Comparison of ENCODE assay signal across 26 cellular contexts in the genomic region with DNA sequence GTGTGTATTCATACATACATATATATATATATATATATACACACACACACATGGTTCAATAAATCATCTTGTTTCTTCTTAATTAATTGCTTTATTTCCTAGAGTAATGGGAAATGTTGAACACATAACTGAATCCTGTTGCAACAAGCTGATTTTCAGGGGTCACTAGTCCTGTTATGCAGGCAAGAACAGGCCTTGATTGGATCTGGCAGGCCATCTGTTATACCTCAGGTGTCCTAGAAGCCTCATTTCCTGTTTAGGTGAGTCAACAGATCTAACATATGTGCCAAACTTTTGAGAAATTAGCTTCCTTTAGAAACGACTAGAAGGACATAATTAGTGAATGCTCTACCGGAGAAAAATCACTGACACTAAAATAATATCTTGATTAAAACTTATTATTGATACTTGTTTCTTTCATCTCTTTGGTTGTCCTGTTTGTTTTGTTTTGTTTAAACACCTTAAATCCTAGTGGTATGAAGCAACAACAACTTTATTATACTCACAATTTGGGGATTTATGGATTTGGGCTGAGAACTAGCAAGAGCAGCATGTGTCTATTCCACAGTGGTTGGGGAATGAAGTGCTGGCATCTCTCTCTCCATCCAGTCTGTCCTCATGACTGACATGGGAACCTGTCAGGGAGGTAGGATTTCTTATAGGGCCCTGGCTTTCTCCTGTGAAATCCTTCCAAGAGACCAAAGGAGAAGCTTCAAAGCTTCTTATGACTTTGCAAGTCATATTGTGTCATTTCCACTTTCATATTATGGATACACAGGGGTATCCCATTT.
DNase-seq lines count a peak whose midpoint lies in the region; ATAC-seq and TF ChIP-seq lines count a peak whose summit lies in the region.
"Had no signal": no experiment of that assay in that cellular context is flagged by ENCODE, and none has a peak within 500 bp of the region (broad histone marks: within the 10 kb centered on the region; RNA-seq: fewer than 3 reads in every experiment).

No MANE protein-coding gene starts in this region.

- no TSS peak for BruUV-seq in MCF 10A (replicated peaks; lab: Mats Ljungman, UMichigan)

- H3K27ac ChIP-seq in breast epithelium (no peak overlapping the region), RWPE2 (ENCODE audit: poor library complexity, severe bottlenecking) (peak overlapping the region; percentile 41), body of pancreas (no peak overlapping the region)
- H3K27ac ChIP-seq: cardiac muscle cell, parathyroid adenoma, spleen had no signal

- peak; percentile 73 for DNase-seq in MCF 10A (ENCODE audit: unreplicated experiment)
- no peak for DNase-seq in breast epithelium (ENCODE audit: low spot score in 2 of 2)
- DNase-seq in RWPE2 (ENCODE audit: low spot score), result no peak
- DNase-seq in epithelial cell of proximal tubule (ENCODE audit: low read depth), result peak; percentile 3
- DNase-seq in effector CD8-positive, alpha-beta T cell (lab: John Stamatoyannopoulos, UW), result no peak
- DNase-seq in putamen (ENCODE audit: low spot score), result no peak
- DNase-seq in body of pancreas, result no peak
- no peak for DNase-seq in foreskin melanocyte
- DNase-seq: activated CD4-positive, alpha-beta T cell treated with anti-CD3 and anti-CD28 coated beads, Interleukin-2, amount 50 U/mL, for 4 hours; CD8-positive, alpha-beta memory T cell; glutamatergic neuron; kidney glomerular epithelial cell; NCI-H1092 treated with DMSO at 0.1 percent for 48 hours; NCI-H1930; NCI-H226; right cardiac atrium; spleen; stimulated activated CD4-positive, alpha-beta T cell treated with anti-CD3 and anti-CD28 coated beads, Interleukin-4, amount 100 ng/mL, for 1 hour had no signal

- ATAC-seq in RWPE2 (ENCODE audit: low read depth), result peak; percentile 88
- no peak for ATAC-seq in body of pancreas
- ATAC-seq: Panc1, right cardiac atrium had no signal

- peaks cover 6% of the 10 kb centered on the region for H3K4me1 Mint-ChIP-seq in MCF 10A (ENCODE audit: insufficient read depth, unreplicated experiment)
- H3K4me1 Mint-ChIP-seq: activated naive CD4-positive, alpha-beta T cell treated with anti-CD3 and anti-CD28 coated beads, Interleukin-2, amount 50 U/mL, for 24 hours; B cell; CD8-positive, alpha-beta memory T cell had no signal

- TF ChIP-seq POLR2A in breast epithelium (IDR thresholded peaks at IDR 0.05), result no peak
- no peak for TF ChIP-seq POLR2A in body of pancreas (IDR thresholded peaks at IDR 0.05)

- 34 to 35% methylated on average over 2 of the region's 2 CpGs for WGBS in body of pancreas, 2 donors

- H3K36me3 Mint-ChIP-seq in MCF 10A (ENCODE audit: insufficient read depth, unreplicated experiment), result no peaks in the 10 kb centered on the region
- H3K36me3 Mint-ChIP-seq: activated naive CD4-positive, alpha-beta T cell treated with anti-CD3 and anti-CD28 coated beads, Interleukin-2, amount 50 U/mL, for 24 hours; CD8-positive, alpha-beta memory T cell; type B pancreatic cell had no signal

- H3K9me3 ChIP-seq in breast epithelium (no peaks in the 10 kb centered on the region), RWPE2 (ENCODE audit: severe bottlenecking) (no peaks in the 10 kb centered on the region), body of pancreas (no peaks in the 10 kb centered on the region)
- H3K9me3 ChIP-seq: HAP-1, spleen had no signal

- POLR2A ChIA-PET in MCF 10A (lab: Yijun Ruan, JAX), result no interaction called here

- CTCF ChIA-PET in MCF 10A (lab: Yijun Ruan, JAX), result interaction anchor here (0.7 kb wide), 1 partner anchor 29 kb away, joined by 3 read pairs; no protein-coding TSS in a partner anchor

- no peaks in the 10 kb centered on the region for H3K9me3 Mint-ChIP-seq in MCF 10A (ENCODE audit: unreplicated experiment)
- H3K9me3 Mint-ChIP-seq: activated naive CD4-positive, alpha-beta T cell treated with anti-CD3 and anti-CD28 coated beads, Interleukin-2, amount 50 U/mL, for 24 hours had no signal

- H3K36me3 ChIP-seq in breast epithelium (no peaks in the 10 kb centered on the region), RWPE2 (ENCODE audit: low read depth) (no peaks in the 10 kb centered on the region), body of pancreas (replicated peaks in 1 of 2; ENCODE audit: insufficient read depth in 1 of 2, low read depth in 2 of 2) (no peaks in the 10 kb centered on the region)
- H3K36me3 ChIP-seq: cardiac muscle cell, HAP-1, spleen had no signal

- no peak overlapping the region for H3K4me3 Mint-ChIP-seq in MCF 10A (ENCODE audit: unreplicated experiment)
- H3K4me3 Mint-ChIP-seq: activated naive CD4-positive, alpha-beta T cell treated with anti-CD3 and anti-CD28 coated beads, Interleukin-2, amount 50 U/mL, for 24 hours; B cell; CD8-positive, alpha-beta memory T cell; dendritic cell treated with granulocyte-macrophage colony-stimulating factor and Interleukin-4, amounts not matched to agents 40 ng/mL and 50 ng/mL, for 4 days; type B pancreatic cell had no signal

- no peak for TF ChIP-seq CTCF in MCF 10A (IDR thresholded peaks at IDR 0.05; ENCODE audit: unreplicated experiment)
- no peak for TF ChIP-seq CTCF in breast epithelium (IDR thresholded peaks at IDR 0.05)
- no peak for TF ChIP-seq CTCF in RWPE2 (IDR thresholded peaks at IDR 0.05; ENCODE audit: poor library complexity, severe bottlenecking)
- TF ChIP-seq CTCF in epithelial cell of proximal tubule (conservative IDR thresholded peaks at IDR 0.05; ENCODE audit: low read depth, low read length), result no peak
- TF ChIP-seq CTCF in body of pancreas (IDR thresholded peaks at IDR 0.05), result no peak

- H3K4me1 ChIP-seq in breast epithelium (no peaks in the 10 kb centered on the region), RWPE2 (ENCODE audit: insufficient read depth, poor library complexity, severe bottlenecking) (peaks cover 25% of the 10 kb centered on the region), body of pancreas (peaks cover 16% of the 10 kb centered on the region)
- H3K4me1 ChIP-seq: HAP-1, parathyroid adenoma, spleen had no signal

- intact Hi-C loops in MCF 10A (cut with micrococcal nuclease), result no loop called here
- intact Hi-C loops in breast epithelium (cut with DNase I; ENCODE audit: low total_unique reads), result no loop called here
- intact Hi-C loops in body of pancreas (cut with DNase I), result no loop called here

- H3K27me3 ChIP-seq in breast epithelium, result no peaks in the 10 kb centered on the region
- no peaks in the 10 kb centered on the region for H3K27me3 ChIP-seq in RWPE2 (ENCODE audit: insufficient read depth, poor library complexity, severe bottlenecking)
- no peaks in the 10 kb centered on the region for H3K27me3 ChIP-seq in body of pancreas
- H3K27me3 ChIP-seq: cardiac muscle cell, spleen had no signal

- H3K27me3 Mint-ChIP-seq in MCF 10A (ENCODE audit: insufficient read depth, unreplicated experiment), result no peaks in the 10 kb centered on the region
- H3K27me3 Mint-ChIP-seq: activated naive CD4-positive, alpha-beta T cell treated with anti-CD3 and anti-CD28 coated beads, Interleukin-2, amount 50 U/mL, for 24 hours; B cell; dendritic cell treated with granulocyte-macrophage colony-stimulating factor and Interleukin-4, amounts not matched to agents 40 ng/mL and 50 ng/mL, for 4 days; type B pancreatic cell had no signal

- H3K4me3 ChIP-seq in breast epithelium (no peak overlapping the region), RWPE2 (ENCODE audit: severe bottlenecking) (no peak overlapping the region), epithelial cell of proximal tubule (ENCODE audit: low read depth, low read length) (no peak overlapping the region), body of pancreas (no peak overlapping the region)
- H3K4me3 ChIP-seq: cardiac muscle cell, HAP-1, spleen had no signal

- H3K27ac Mint-ChIP-seq in MCF 10A (ENCODE audit: low read depth, unreplicated experiment), result no peak overlapping the region
- H3K27ac Mint-ChIP-seq: activated naive CD4-positive, alpha-beta T cell treated with anti-CD3 and anti-CD28 coated beads, Interleukin-2, amount 50 U/mL, for 24 hours; B cell; CD8-positive, alpha-beta memory T cell; dendritic cell treated with granulocyte-macrophage colony-stimulating factor and Interleukin-4, amounts not matched to agents 40 ng/mL and 50 ng/mL, for 4 days; type B pancreatic cell had no signal

Comparison
In these comparisons a context has a peak if more than half of its experiments do, and no peak if none do; other contexts are left out.
1. DNase-seq: peak in MCF 10A (single experiment) and epithelial cell of proximal tubule (single experiment); none in breast epithelium (0 of 2), RWPE2 (single experiment), effector CD8-positive, alpha-beta T cell (single experiment), putamen (single experiment), body of pancreas (0 of 4) and foreskin melanocyte (single experiment).